ENCODE assay signal across 9 cellular contexts in the genomic region with DNA sequence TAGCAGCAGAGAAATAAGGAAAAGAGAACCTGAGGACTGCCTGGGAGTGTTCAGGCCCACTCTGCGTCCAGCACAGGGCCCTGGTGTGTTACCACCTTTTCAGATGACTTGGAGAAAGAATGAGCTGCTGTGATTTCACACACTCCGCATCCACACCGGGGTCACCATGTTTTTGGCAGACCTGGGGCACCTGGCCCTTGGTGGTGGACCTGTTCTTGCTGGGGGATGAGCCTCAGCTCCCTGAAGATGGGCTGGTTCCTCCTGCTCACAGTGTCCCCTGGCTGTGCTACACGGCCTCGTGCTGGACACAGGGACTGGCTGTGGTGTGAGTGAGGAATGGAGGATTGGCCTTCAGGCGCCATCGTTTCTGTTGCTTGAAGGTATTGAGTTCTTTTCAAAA.
"Had no signal": no experiment of that assay in that cellular context is flagged by ENCODE, and none has a peak within 500 bp of the region (broad histone marks: within the 10 kb centered on the region; RNA-seq: fewer than 3 reads in every experiment).

No MANE protein-coding gene starts in this region.

- H3K9ac ChIP-seq: GM23248 had no signal

- H2AFZ ChIP-seq: GM23248 had no signal

- ATAC-seq: HepG2 had no signal

- H3K4me3 Mint-ChIP-seq: H9, IgD-negative memory B cell had no signal

- H3K4me3 ChIP-seq: GM23248 had no signal

- H3K27ac ChIP-seq: GM23248, HL-60 had no signal

- FAIRE-seq: H54, HepG2 had no signal

- H3K27ac Mint-ChIP-seq: H9, IgD-negative memory B cell had no signal

- H3K36me3 Mint-ChIP-seq: IgD-negative memory B cell had no signal

- DNase-seq: GM23248, GOT3, H9, HCEC 1CT, KBM-7 had no signal
